In genomic region chr4:30717208-30718020, GRCh38 we compare ENCODE assay signal across 1 cellular context.
TF ChIP-seq lines count a peak whose summit lies in the region.

No MANE protein-coding gene starts in this region.

TF ChIP-seq in SK-N-SH treated with all-trans-retinoic acid at 6 μM for 48 hours, 23 proteins besides CTCF, POLR2A, EP300 and RAD21 (continued from another document):
- TF ChIP-seq, protein P1, sequence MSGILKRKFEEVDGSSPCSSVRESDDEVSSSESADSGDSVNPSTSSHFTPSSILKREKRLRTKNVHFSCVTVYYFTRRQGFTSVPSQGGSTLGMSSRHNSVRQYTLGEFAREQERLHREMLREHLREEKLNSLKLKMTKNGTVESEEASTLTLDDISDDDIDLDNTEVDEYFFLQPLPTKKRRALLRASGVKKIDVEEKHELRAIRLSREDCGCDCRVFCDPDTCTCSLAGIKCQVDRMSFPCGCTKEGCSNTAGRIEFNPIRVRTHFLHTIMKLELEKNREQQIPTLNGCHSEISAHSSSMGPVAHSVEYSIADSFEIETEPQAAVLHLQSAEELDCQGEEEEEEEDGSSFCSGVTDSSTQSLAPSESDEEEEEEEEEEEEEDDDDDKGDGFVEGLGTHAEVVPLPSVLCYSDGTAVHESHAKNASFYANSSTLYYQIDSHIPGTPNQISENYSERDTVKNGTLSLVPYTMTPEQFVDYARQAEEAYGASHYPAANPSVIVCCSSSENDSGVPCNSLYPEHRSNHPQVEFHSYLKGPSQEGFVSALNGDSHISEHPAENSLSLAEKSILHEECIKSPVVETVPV (CRISPR knock-in tag; IDR thresholded peaks at IDR 0.05): no peak
- TF ChIP-seq, protein P2, sequence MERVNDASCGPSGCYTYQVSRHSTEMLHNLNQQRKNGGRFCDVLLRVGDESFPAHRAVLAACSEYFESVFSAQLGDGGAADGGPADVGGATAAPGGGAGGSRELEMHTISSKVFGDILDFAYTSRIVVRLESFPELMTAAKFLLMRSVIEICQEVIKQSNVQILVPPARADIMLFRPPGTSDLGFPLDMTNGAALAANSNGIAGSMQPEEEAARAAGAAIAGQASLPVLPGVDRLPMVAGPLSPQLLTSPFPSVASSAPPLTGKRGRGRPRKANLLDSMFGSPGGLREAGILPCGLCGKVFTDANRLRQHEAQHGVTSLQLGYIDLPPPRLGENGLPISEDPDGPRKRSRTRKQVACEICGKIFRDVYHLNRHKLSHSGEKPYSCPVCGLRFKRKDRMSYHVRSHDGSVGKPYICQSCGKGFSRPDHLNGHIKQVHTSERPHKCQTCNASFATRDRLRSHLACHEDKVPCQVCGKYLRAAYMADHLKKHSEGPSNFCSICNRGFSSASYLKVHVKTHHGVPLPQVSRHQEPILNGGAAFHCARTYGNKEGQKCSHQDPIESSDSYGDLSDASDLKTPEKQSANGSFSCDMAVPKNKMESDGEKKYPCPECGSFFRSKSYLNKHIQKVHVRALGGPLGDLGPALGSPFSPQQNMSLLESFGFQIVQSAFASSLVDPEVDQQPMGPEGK (CRISPR knock-in tag; IDR thresholded peaks at IDR 0.05; ENCODE audit: borderline replicate concordance): no peak
- no peak for TF ChIP-seq ZC3H10 (CRISPR knock-in tag; IDR thresholded peaks at IDR 0.05)
- no peak for TF ChIP-seq TCF4 (CRISPR knock-in tag; IDR thresholded peaks at IDR 0.05; ENCODE audit: borderline replicate concordance)
- TF ChIP-seq CSDC2 (CRISPR knock-in tag; IDR thresholded peaks at IDR 0.05): no peak
